8 cellular contexts compared by ENCODE assay signal in genomic region chr7:33050425-33051318, GRCh38. TPM values are rescaled to one million over a fixed set of nuclear protein-coding genes. Genes with fewer than 3 reads are reported as not detected.
DNase-seq lines count a peak whose midpoint lies in the region; ATAC-seq, FAIRE-seq and TF ChIP-seq lines count a peak whose summit lies in the region.

No MANE protein-coding gene starts in this region.

- intact Hi-C loops in ovary (cut with DNase I) = no loop called here

- no peak for TF ChIP-seq EP300 in ovary (IDR thresholded peaks at IDR 0.05)

- peaks cover 1% of the 10 kb centered on the region for H3K4me1 ChIP-seq in ovary (ENCODE audit: insufficient read depth)

- H3K36me3 ChIP-seq in H7 (replicated peaks; ENCODE audit: control insufficient read depth, insufficient read depth, low read length) (no peaks in the 10 kb centered on the region), ovary (no peaks in the 10 kb centered on the region)

- no peak for TF ChIP-seq POLR2A in ovary (IDR thresholded peaks at IDR 0.05)

- no peak overlapping the region for H3K4me3 ChIP-seq in H7 (ENCODE audit: insufficient read depth, low read depth, low read length)
- H3K4me3 ChIP-seq in fibroblast of villous mesenchyme (ENCODE audit: low read depth, low read length) = no peak overlapping the region
- H3K4me3 ChIP-seq in ovary = no peak overlapping the region

- DNase-seq in NCI-H1417 (lab: John Stamatoyannopoulos, UW) (peak; percentile 12 to 77 (median 43)), NCI-H1417 treated with DMSO at 0.1 percent for 48 hours (lab: John Stamatoyannopoulos, UW) (no peak), H7 (peak; percentile 13), NCI-H2029 (lab: John Stamatoyannopoulos, UW) (peak; percentile 28), fibroblast of villous mesenchyme (ENCODE audit: low read depth) (peak; percentile 70), ovary (no peak)

- peak; percentile 60 for FAIRE-seq in TTC549 (lab: Jason Lieb, UNC)

- H3K27ac ChIP-seq in ovary = no peak overlapping the region

- 43 to 61% (median 46%) methylated on average over 2 of the region's 2 CpGs for WGBS in ovary, 3 donors

- H3K27me3 ChIP-seq in H7 (ENCODE audit: control insufficient read depth, insufficient read depth, low read length) (no peaks in the 10 kb centered on the region), ovary (no peaks in the 10 kb centered on the region)

- TF ChIP-seq CTCF in fibroblast of villous mesenchyme (IDR thresholded peaks at IDR 0.05; ENCODE audit: insufficient read depth, low read depth, low read length) = peak; percentile 63
- TF ChIP-seq CTCF in ovary (IDR thresholded peaks at IDR 0.05) = peak in 2 of 3 donors; percentile 29 to 59

- no peak for ATAC-seq in GM19397 (IDR thresholded peaks at IDR 0.05; ENCODE audit: unreplicated experiment)

- no peaks in the 10 kb centered on the region for H3K9me3 ChIP-seq in ovary

RNA-seq across cellular contexts. Expression of gene NT5C3A, which starts 11.9 kb away (rescaled TPM):
- total RNA-seq in H7 (2014; rRNA removed; shearing (Covaris generic)) = 20.0 and 27.5 TPM in 2 replicates
- total RNA-seq in fibroblast of villous mesenchyme (18.4 and 23.3 TPM in 2 replicates), ovary (10 to 100 TPM; 17.4 to 33.0 (median 22.6) TPM)
- polyA plus RNA-seq in ovary = 10 to 100 TPM; 20.6 to 22.4 TPM

RNA-seq across cellular contexts. Expression of gene RP9, which starts 58.5 kb away (rescaled TPM):
- total RNA-seq in H7 (2014; rRNA removed; shearing (Covaris generic)) = 12.1 and 13.3 TPM in 2 replicates
- total RNA-seq in fibroblast of villous mesenchyme (8.2 and 10.3 TPM in 2 replicates), ovary (10 to 100 TPM in 6 of 7 donors, 1 to 10 TPM in 1; 6.2 to 16.2 (median 11.3) TPM)
- polyA plus RNA-seq in ovary = 10 to 100 TPM in 1 of 2 donors, 1 to 10 TPM in 1; 9.6 to 24.2 TPM

Comparison
In these comparisons a context has a peak if more than half of its experiments do, and no peak if none do; other contexts are left out.
1. DNase-seq: peak in NCI-H1417 (3 of 3), H7 (single experiment), NCI-H2029 (single experiment) and fibroblast of villous mesenchyme (single experiment); none in NCI-H1417 treated with DMSO at 0.1 percent for 48 hours (single experiment) and ovary (0 of 5).